Comparison of ENCODE assay signal across 2 cellular contexts in genomic region chr15:28694006-28694751, GRCh38. TPM values are rescaled to one million over a fixed set of nuclear protein-coding genes. Genes with fewer than 3 reads are reported as not detected.
"Had no signal": no experiment of that assay in that cellular context is flagged by ENCODE, and none has a peak within 500 bp of the region (broad histone marks: within the 10 kb centered on the region; RNA-seq: fewer than 3 reads in every experiment).

No MANE protein-coding gene starts in this region.

RNA-seq across cellular contexts. Expression of gene GOLGA8M, which starts 18.0 kb away (rescaled TPM):
- total RNA-seq: stomach had no signal
- polyA plus RNA-seq: keratinocyte, stomach had no signal
